ENCODE assay signal across 11 cellular contexts in genomic region chr21:32889596-32889995, GRCh38.
"Had no signal": no experiment of that assay in that cellular context is flagged by ENCODE, and none has a peak within 500 bp of the region (broad histone marks: within the 10 kb centered on the region; RNA-seq: fewer than 3 reads in every experiment).

No MANE protein-coding gene starts in this region.

- H2AFZ ChIP-seq: parathyroid adenoma had no signal

- H3K27ac ChIP-seq: parathyroid adenoma, stomach had no signal

- DNase-seq: activated CD4-positive, alpha-beta T cell treated with anti-CD3 and anti-CD28 coated beads, Interleukin-2, amount 10 ng/mL, durations not matched to agents 24 days and 14 days; activated CD8-positive, alpha-beta memory T cell treated with anti-CD3 and anti-CD28 coated beads for 24 hours; activated naive CD4-positive, alpha-beta T cell treated with anti-CD3 and anti-CD28 coated beads, Interleukin-2, amount 50 U/mL, for 16 hours; amniotic stem cell; dermis blood vessel endothelial cell; naive B cell; retina; small intestine; stomach; T-helper 17 cell had no signal

- H3K4me3 ChIP-seq: stomach had no signal

- H3K4me1 ChIP-seq: parathyroid adenoma, stomach had no signal

- H3K9me3 ChIP-seq: stomach had no signal

- H3K79me2 ChIP-seq: parathyroid adenoma had no signal

- H3K36me3 ChIP-seq: stomach had no signal
